ENCODE assay signal across 10 cellular contexts in genomic region chr9:129900263-129901041, GRCh38.
DNase-seq lines count a peak whose midpoint lies in the region; ATAC-seq, FAIRE-seq and TF ChIP-seq lines count a peak whose summit lies in the region.
"Had no signal": no experiment of that assay in that cellular context is flagged by ENCODE, and none has a peak within 500 bp of the region (broad histone marks: within the 10 kb centered on the region; RNA-seq: fewer than 3 reads in every experiment).

No MANE protein-coding gene starts in this region.

- TF ChIP-seq CTCF in OCI-LY3 (IDR thresholded peaks at IDR 0.05; ENCODE audit: low read depth, low read length): peak; percentile 30

- H3K27me3 ChIP-seq in OCI-LY3 (ENCODE audit: low read depth, low read length) (no peaks in the 10 kb centered on the region), H7 (ENCODE audit: control insufficient read depth, insufficient read depth, low read length) (no peaks in the 10 kb centered on the region)

- H3K79me2 ChIP-seq in OCI-LY3 (ENCODE audit: low read length): peaks cover 45% of the 10 kb centered on the region

- peaks cover 52% of the 10 kb centered on the region for H3K4me1 Mint-ChIP-seq in activated CD4-positive, alpha-beta T cell treated with anti-CD3 and anti-CD28 coated beads, Interleukin-2, amount 10 ng/mL, durations not matched to agents 24 days and 14 days
- peaks cover 54 to 90% of the 10 kb centered on the region in 2 donors for H3K4me1 Mint-ChIP-seq in stimulated activated naive B cell treated with anti-CD40 and anti-IgM and Interleukin-4, amounts not matched to agents 10 μg/mL and 1 μg/mL and 100 μg/mL, for 72 hours

- H3K9ac ChIP-seq in OCI-LY3 (ENCODE audit: low read length): peak overlapping the region; percentile 70; the same call in 1 of the 2 replicates

- H3K4me2 ChIP-seq in OCI-LY3 (ENCODE audit: low read length): peak overlapping the region; percentile 69

- no peaks in the 10 kb centered on the region for H3K9me3 Mint-ChIP-seq in activated CD4-positive, alpha-beta T cell treated with anti-CD3 and anti-CD28 coated beads, Interleukin-2, amount 10 ng/mL, durations not matched to agents 24 days and 14 days
- H3K9me3 Mint-ChIP-seq in stimulated activated naive B cell treated with anti-CD40 and anti-IgM and Interleukin-4, amounts not matched to agents 10 μg/mL and 1 μg/mL and 100 μg/mL, for 72 hours: peaks cover 0 to 4% of the 10 kb centered on the region in 2 donors

- H3K4me3 ChIP-seq in OCI-LY3 (ENCODE audit: low read length) (peak overlapping the region; percentile 47), H7 (ENCODE audit: insufficient read depth, low read depth, low read length) (no peak overlapping the region)
- H3K4me3 ChIP-seq: thoracic aorta had no signal

- H3K36me3 ChIP-seq in OCI-LY3 (replicated peaks; ENCODE audit: low read depth, low read length) (peaks cover 69% of the 10 kb centered on the region), H7 (replicated peaks; ENCODE audit: control insufficient read depth, insufficient read depth, low read length) (peaks cover 2% of the 10 kb centered on the region)

- DNase-seq in activated CD4-positive, alpha-beta T cell treated with anti-CD3 and anti-CD28 coated beads, Interleukin-2, amount 10 ng/mL, durations not matched to agents 24 days and 14 days: no peak
- no peak for DNase-seq in activated CD4-positive, alpha-beta T cell treated with anti-CD3 and anti-CD28 coated beads for 48 hours
- peak; percentile 68 for DNase-seq in stimulated activated naive B cell treated with anti-CD40 and anti-IgM and Interleukin-4, amounts not matched to agents 10 μg/mL and 1 μg/mL and 100 μg/mL, for 72 hours
- DNase-seq in left lobe of liver (ENCODE audit: low spot score): no peak
- no peak for DNase-seq in H7
- no peak for DNase-seq in HTR-8/SVneo (ENCODE audit: insufficient read length, low spot score)
- DNase-seq: amniotic stem cell had no signal

- peak overlapping the region; percentile 93 for H3K27ac ChIP-seq in OCI-LY3 (ENCODE audit: low read length)
- H3K27ac ChIP-seq: thoracic aorta had no signal

- no peak overlapping the region for H2AFZ ChIP-seq in OCI-LY3 (ENCODE audit: low read depth, low read length)

- no peaks in the 10 kb centered on the region for H3K27me3 Mint-ChIP-seq in activated CD4-positive, alpha-beta T cell treated with anti-CD3 and anti-CD28 coated beads, Interleukin-2, amount 10 ng/mL, durations not matched to agents 24 days and 14 days
- no peaks in the 10 kb centered on the region for H3K27me3 Mint-ChIP-seq in stimulated activated naive B cell treated with anti-CD40 and anti-IgM and Interleukin-4, amounts not matched to agents 10 μg/mL and 1 μg/mL and 100 μg/mL, for 72 hours

- no peak for FAIRE-seq in HTR-8/SVneo (lab: Jason Lieb, UNC)

- intact Hi-C loops in activated CD4-positive, alpha-beta T cell treated with anti-CD3 and anti-CD28 coated beads, Interleukin-2, amount 10 ng/mL, durations not matched to agents 24 days and 14 days (cut with micrococcal nuclease): no loop called here

- no peaks in the 10 kb centered on the region for H3K9me3 ChIP-seq in OCI-LY3 (ENCODE audit: insufficient read depth, low read length)
- H3K9me3 ChIP-seq: thoracic aorta had no signal

- peaks cover 32% of the 10 kb centered on the region for H3K4me1 ChIP-seq in OCI-LY3 (ENCODE audit: low read length)

- H4K20me1 ChIP-seq in OCI-LY3 (ENCODE audit: insufficient read depth, low read length): peaks cover 27% of the 10 kb centered on the region

- H3K36me3 Mint-ChIP-seq in activated CD4-positive, alpha-beta T cell treated with anti-CD3 and anti-CD28 coated beads, Interleukin-2, amount 10 ng/mL, durations not matched to agents 24 days and 14 days (ENCODE audit: low read depth): peaks cover 90% of the 10 kb centered on the region
- H3K36me3 Mint-ChIP-seq in stimulated activated naive B cell treated with anti-CD40 and anti-IgM and Interleukin-4, amounts not matched to agents 10 μg/mL and 1 μg/mL and 100 μg/mL, for 72 hours: peaks cover 80 to 93% of the 10 kb centered on the region in 2 donors

- no peak overlapping the region for H3K4me3 Mint-ChIP-seq in activated CD4-positive, alpha-beta T cell treated with anti-CD3 and anti-CD28 coated beads, Interleukin-2, amount 10 ng/mL, durations not matched to agents 24 days and 14 days
- peak overlapping the region; percentile 25 to 71 for H3K4me3 Mint-ChIP-seq in stimulated activated naive B cell treated with anti-CD40 and anti-IgM and Interleukin-4, amounts not matched to agents 10 μg/mL and 1 μg/mL and 100 μg/mL, for 72 hours

- ATAC-seq in HG02623 (IDR thresholded peaks at IDR 0.05; ENCODE audit: unreplicated experiment) (peak; percentile 78), left lobe of liver (no peak)
- peak; percentile 97 to 98 for ATAC-seq in stimulated activated naive B cell treated with anti-CD40 and anti-IgM and Interleukin-4, amounts not matched to agents 10 μg/mL and 1 μg/mL and 100 μg/mL, for 72 hours (replicated peaks)

- H3K27ac Mint-ChIP-seq in activated CD4-positive, alpha-beta T cell treated with anti-CD3 and anti-CD28 coated beads, Interleukin-2, amount 10 ng/mL, durations not matched to agents 24 days and 14 days: peak overlapping the region; percentile 77
- H3K27ac Mint-ChIP-seq in stimulated activated naive B cell treated with anti-CD40 and anti-IgM and Interleukin-4, amounts not matched to agents 10 μg/mL and 1 μg/mL and 100 μg/mL, for 72 hours: peak overlapping the region; percentile 98
